In genomic region chr17:17794382-17794781, GRCh38 we compare ENCODE assay signal across 14 cellular contexts.
"Had no signal": no experiment of that assay in that cellular context is flagged by ENCODE, and none has a peak within 500 bp of the region (broad histone marks: within the 10 kb centered on the region; RNA-seq: fewer than 3 reads in every experiment).

No MANE protein-coding gene starts in this region.

- H3K27me3 Mint-ChIP-seq: activated naive CD4-positive, alpha-beta T cell treated with anti-CD3 and anti-CD28 coated beads, Interleukin-2, amount 50 U/mL, for 24 hours had no signal

- DNase-seq: activated CD4-positive, alpha-beta T cell treated with anti-CD3 and anti-CD28 coated beads for 48 hours; activated CD4-positive, CD25-positive, alpha-beta regulatory T cell; activated CD8-positive, alpha-beta memory T cell treated with anti-CD3 and anti-CD28 coated beads for 24 hours; activated CD8-positive, alpha-beta memory T cell treated with anti-CD3 and anti-CD28 coated beads, Interleukin-2, amount 50 U/mL, for 48 hours; activated effector memory CD4-positive, alpha-beta T cell treated with anti-CD3 and anti-CD28 coated beads, Interleukin-2, amount 50 U/mL, for 16 hours; activated T-cell treated with anti-CD3 and anti-CD28 coated beads, Interleukin-2, amount 50 U/mL, for 48 hours; foreskin keratinocyte; left lung; stimulated activated naive CD8-positive, alpha-beta T cell treated with anti-CD3 and anti-CD28 coated beads, Interleukin-15, Interleukin-2, amounts not matched to agents 100 U/mL and 50 U/mL, for 24 hours; T-helper 9 cell had no signal

- H3K4me3 ChIP-seq: left lung, pancreas, tibial nerve had no signal

- H3K27me3 ChIP-seq: foreskin keratinocyte, left lung, pancreas, tibial nerve had no signal

- H3K4me1 ChIP-seq: foreskin keratinocyte, pancreas had no signal

- H3K36me3 Mint-ChIP-seq: activated naive CD4-positive, alpha-beta T cell treated with anti-CD3 and anti-CD28 coated beads, Interleukin-2, amount 50 U/mL, for 24 hours had no signal

- H3K27ac Mint-ChIP-seq: activated naive CD4-positive, alpha-beta T cell treated with anti-CD3 and anti-CD28 coated beads, Interleukin-2, amount 50 U/mL, for 24 hours had no signal

- H3K9me3 Mint-ChIP-seq: activated naive CD4-positive, alpha-beta T cell treated with anti-CD3 and anti-CD28 coated beads, Interleukin-2, amount 50 U/mL, for 24 hours had no signal

- H3K9me3 ChIP-seq: left lung, neutrophil, pancreas, tibial nerve had no signal

- H3K27ac ChIP-seq: foreskin keratinocyte, left lung, neutrophil, pancreas, tibial nerve had no signal

- ATAC-seq: foreskin keratinocyte; left lung; pancreas; stimulated activated naive CD8-positive, alpha-beta T cell treated with anti-CD3 and anti-CD28 coated beads, Interleukin-15, Interleukin-2, amounts not matched to agents 100 U/mL and 50 U/mL, for 24 hours had no signal
